ENCODE assay signal across 8 cellular contexts in the genomic region with DNA sequence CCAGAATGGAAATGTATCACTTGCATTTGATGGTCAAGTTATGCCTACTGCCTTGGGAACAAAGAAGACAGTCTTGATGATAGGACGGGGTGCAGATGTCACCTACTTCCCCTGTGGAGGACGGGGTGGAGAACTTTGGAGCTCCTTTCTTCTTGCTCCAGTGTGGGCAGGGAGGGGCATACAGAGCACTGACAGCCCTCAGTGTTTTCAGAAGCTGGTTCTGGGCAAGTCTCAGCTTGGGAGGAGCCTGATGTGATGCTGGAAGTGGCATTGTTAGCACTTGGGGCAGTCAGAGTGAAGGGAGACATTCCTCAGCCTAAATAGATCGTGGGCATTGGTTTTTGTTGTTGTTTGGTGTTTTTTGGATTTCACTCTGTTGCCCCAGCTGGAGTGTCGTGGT. TPM values are rescaled to one million over a fixed set of nuclear protein-coding genes. Genes with fewer than 3 reads are reported as not detected.
A peak's percentile ranks its signal among the peaks of the same experiment; 100 is the strongest.
DNase-seq lines count a peak whose midpoint lies in the region; ATAC-seq and TF ChIP-seq lines count a peak whose summit lies in the region.
"Had no signal": no experiment of that assay in that cellular context is flagged by ENCODE, and none has a peak within 500 bp of the region (broad histone marks: within the 10 kb centered on the region; RNA-seq: fewer than 3 reads in every experiment).

No MANE protein-coding gene starts in this region.

- peak overlapping the region; percentile 90 for H3K27ac ChIP-seq in OCI-LY3 (ENCODE audit: low read length)
- peak overlapping the region; percentile 99 for H3K27ac ChIP-seq in brain microvascular endothelial cell
- peak overlapping the region; percentile 93 for H3K27ac ChIP-seq in hepatocyte
- peak overlapping the region; percentile 83 for H3K27ac ChIP-seq in suprapubic skin

- no peaks in the 10 kb centered on the region for H3K9me2 ChIP-seq in hepatocyte (replicated peaks; ENCODE audit: insufficient read depth)

- H3K27me3 ChIP-seq in OCI-LY3 (ENCODE audit: low read depth, low read length) (no peaks in the 10 kb centered on the region), brain microvascular endothelial cell (replicated peaks) (no peaks in the 10 kb centered on the region), hepatocyte (no peaks in the 10 kb centered on the region), suprapubic skin (no peaks in the 10 kb centered on the region)

- TF ChIP-seq CTCF in OCI-LY3 (IDR thresholded peaks at IDR 0.05; ENCODE audit: low read depth, low read length) (no peak), brain microvascular endothelial cell (IDR thresholded peaks at IDR 0.05; ENCODE audit: low read depth, low read length, missing control alignments) (no peak), hepatocyte (IDR thresholded peaks at IDR 0.05; ENCODE audit: poor library complexity) (no peak), suprapubic skin (IDR thresholded peaks at IDR 0.05) (no peak)

- H2AFZ ChIP-seq in OCI-LY3 (ENCODE audit: low read depth, low read length) (no peak overlapping the region), hepatocyte (no peak overlapping the region)

- H3K9ac ChIP-seq in OCI-LY3 (ENCODE audit: low read length): peak overlapping the region; percentile 65; the same call in 1 of the 2 replicates

- H3K4me2 ChIP-seq in OCI-LY3 (ENCODE audit: low read length) (peak overlapping the region; percentile 100), hepatocyte (peak overlapping the region; percentile 55)

- TF ChIP-seq EP300 in suprapubic skin (IDR thresholded peaks at IDR 0.05): no peak

- TF ChIP-seq POLR2A in suprapubic skin (IDR thresholded peaks at IDR 0.05): no peak

- 92% methylated on average over 4 of the region's 4 CpGs for WGBS in hepatocyte (ENCODE audit: low lambda C conversion rate, missing lambda C conversion rate)
- WGBS in suprapubic skin: 57% methylated on average over 4 of the region's 4 CpGs

- in situ Hi-C loops in brain microvascular endothelial cell (cut with HindIII; ENCODE audit: low pct_ligation_motif_present, low sequenced_read_pairs): no loop called here

- H3K4me1 ChIP-seq in OCI-LY3 (ENCODE audit: low read length): peaks cover 59% of the 10 kb centered on the region
- peaks cover 52% of the 10 kb centered on the region for H3K4me1 ChIP-seq in hepatocyte (ENCODE audit: insufficient read depth)
- H3K4me1 ChIP-seq in suprapubic skin: peaks cover 45% of the 10 kb centered on the region

- DNase-seq in brain microvascular endothelial cell: no peak
- no peak for DNase-seq in hepatocyte (ENCODE audit: low spot score)
- peak in 1 of 2 donors; percentile 40 for DNase-seq in suprapubic skin (ENCODE audit: low spot score in 2 of 2)
- no peak for DNase-seq in SHP77 (lab: John Stamatoyannopoulos, UW)
- DNase-seq in NCI-H510A (lab: John Stamatoyannopoulos, UW): no peak
- DNase-seq: NCI-H524 treated with DMSO at 0.1 percent for 48 hours had no signal

- H3K79me2 ChIP-seq in OCI-LY3 (ENCODE audit: low read length): 0 out of 2 replicates have a peak, but pooled peaks cover 4% of the 10 kb centered on the region
- H3K79me2 ChIP-seq in hepatocyte: peaks cover 14% of the 10 kb centered on the region

- H3K36me3 ChIP-seq in OCI-LY3 (replicated peaks; ENCODE audit: low read depth, low read length) (peaks cover 4% of the 10 kb centered on the region), brain microvascular endothelial cell (replicated peaks) (peaks cover 62% of the 10 kb centered on the region), hepatocyte (replicated peaks; ENCODE audit: insufficient read depth, low read depth) (no peaks in the 10 kb centered on the region), suprapubic skin (no peaks in the 10 kb centered on the region)

- H3K9me3 ChIP-seq in OCI-LY3 (ENCODE audit: insufficient read depth, low read length) (no peaks in the 10 kb centered on the region), hepatocyte (ENCODE audit: low read depth) (no peaks in the 10 kb centered on the region), suprapubic skin (no peaks in the 10 kb centered on the region)

- H3K4me3 ChIP-seq in OCI-LY3 (ENCODE audit: low read length): peak overlapping the region; percentile 78; the same call in 1 of the 2 replicates
- H3K4me3 ChIP-seq in brain microvascular endothelial cell (ENCODE audit: low read depth, low read length): no peak overlapping the region
- H3K4me3 ChIP-seq in hepatocyte: no peak overlapping the region
- H3K4me3 ChIP-seq in suprapubic skin: no peak overlapping the region

- ATAC-seq in GM18868 (IDR thresholded peaks at IDR 0.05; ENCODE audit: unreplicated experiment): no peak

- no peaks in the 10 kb centered on the region for H4K20me1 ChIP-seq in OCI-LY3 (ENCODE audit: insufficient read depth, low read length)
- no peaks in the 10 kb centered on the region for H4K20me1 ChIP-seq in hepatocyte (ENCODE audit: insufficient read depth, poor library complexity, severe bottlenecking)

RNA-seq across cellular contexts. Expression of gene SYNJ2, which starts 59.7 kb away (rescaled TPM):
- total RNA-seq in hepatocyte (15.4 and 15.6 TPM in 2 replicates), suprapubic skin (10 to 100 TPM in 1 of 4 donors, 1 to 10 TPM in 3; 4.3 to 10.7 (median 6.8) TPM)
- polyA plus RNA-seq in hepatocyte: 16.5 and 21.4 TPM in 2 replicates
